Comparison of ENCODE assay signal across 23 cellular contexts in genomic region chr5:39495294-39495693, GRCh38.
"Had no signal": no experiment of that assay in that cellular context is flagged by ENCODE, and none has a peak within 500 bp of the region (broad histone marks: within the 10 kb centered on the region; RNA-seq: fewer than 3 reads in every experiment).

No MANE protein-coding gene starts in this region.

- H3K4me3 ChIP-seq: neural progenitor cell, sigmoid colon, testis had no signal

- H2AFZ ChIP-seq: neural progenitor cell had no signal

- H3K4me3 Mint-ChIP-seq: activated CD4-positive, alpha-beta T cell treated with anti-CD3 and anti-CD28 coated beads, Interleukin-2, amount 10 ng/mL, durations not matched to agents 7 days and 5 days; activated CD8-positive, alpha-beta T cell treated with anti-CD3 and anti-CD28 coated beads, Interleukin-2, amount 10 ng/mL, durations not matched to agents 7 days and 5 days; activated naive CD8-positive, alpha-beta T cell treated with anti-CD3 and anti-CD28 coated beads, Interleukin-2, amount 50 U/mL, for 24 hours; activated T-helper 1 cell treated with anti-CD3 and anti-CD28 coated beads, Interleukin-12 subunit alpha, Interleukin-12 subunit beta, Interleukin-2, Interleukin-4 antibody, amounts not matched to agents 30 ng/mL and 10 ng/mL and 1 ng/mL, durations not matched to agents 14 hours and 24 hours and 36 hours; naive thymus-derived CD4-positive, alpha-beta T cell; neural progenitor cell; stimulated activated naive B cell treated with anti-CD40 and anti-IgM and Interleukin-4, amounts not matched to agents 10 μg/mL and 1 μg/mL and 100 μg/mL, for 72 hours; T-cell; T-helper 2 cell treated with Interferon-gamma antibody and Interleukin-4, amounts not matched to agents 5 μg/mL and 100 μg/mL, for 36 hours; type B pancreatic cell had no signal

- H3K27me3 Mint-ChIP-seq: type B pancreatic cell had no signal

- H3K4me1 ChIP-seq: neural progenitor cell had no signal

- H3K27ac ChIP-seq: foreskin keratinocyte, neural progenitor cell, testis, VCaP had no signal

- H3K9me3 ChIP-seq: testis had no signal

- H3K36me3 Mint-ChIP-seq: naive thymus-derived CD4-positive, alpha-beta T cell; neural progenitor cell; stimulated activated naive B cell treated with anti-CD40 and anti-IgM and Interleukin-4, amounts not matched to agents 10 μg/mL and 1 μg/mL and 100 μg/mL, for 72 hours; T-cell; type B pancreatic cell had no signal

- FAIRE-seq: endometrium had no signal

- H3K36me3 ChIP-seq: neural progenitor cell, sigmoid colon had no signal

- H3K4me1 Mint-ChIP-seq: activated CD4-positive, alpha-beta T cell treated with anti-CD3 and anti-CD28 coated beads, Interleukin-2, amount 10 ng/mL, durations not matched to agents 7 days and 5 days; activated naive CD8-positive, alpha-beta T cell treated with anti-CD3 and anti-CD28 coated beads, Interleukin-2, amount 50 U/mL, for 24 hours; neural progenitor cell; stimulated activated naive B cell treated with anti-CD40 and anti-IgM and Interleukin-4, amounts not matched to agents 10 μg/mL and 1 μg/mL and 100 μg/mL, for 72 hours; T-cell had no signal

- ATAC-seq: activated CD4-positive, CD25-positive, alpha-beta regulatory T cell treated with anti-CD3 and anti-CD28 coated beads, Interleukin-2, amount 50 U/mL, for 24 hours; activated CD8-positive, alpha-beta T cell treated with anti-CD3 and anti-CD28 coated beads, Interleukin-2, amount 10 ng/mL, durations not matched to agents 7 days and 5 days; activated naive CD8-positive, alpha-beta T cell treated with anti-CD3 and anti-CD28 coated beads, Interleukin-2, amount 50 U/mL, for 24 hours; foreskin keratinocyte; naive thymus-derived CD4-positive, alpha-beta T cell; stimulated activated naive B cell treated with anti-CD40 and anti-IgM and Interleukin-4, amounts not matched to agents 10 μg/mL and 1 μg/mL and 100 μg/mL, for 72 hours; T-cell had no signal

- H3K4me2 ChIP-seq: neural progenitor cell had no signal

- H3K9ac ChIP-seq: neural progenitor cell had no signal

- H3K27ac Mint-ChIP-seq: activated CD4-positive, alpha-beta T cell treated with anti-CD3 and anti-CD28 coated beads, Interleukin-2, amount 10 ng/mL, durations not matched to agents 7 days and 5 days; activated CD8-positive, alpha-beta T cell treated with anti-CD3 and anti-CD28 coated beads, Interleukin-2, amount 10 ng/mL, durations not matched to agents 7 days and 5 days; activated naive CD8-positive, alpha-beta T cell treated with anti-CD3 and anti-CD28 coated beads, Interleukin-2, amount 50 U/mL, for 24 hours; activated T-helper 1 cell treated with anti-CD3 and anti-CD28 coated beads, Interleukin-12 subunit alpha, Interleukin-12 subunit beta, Interleukin-2, Interleukin-4 antibody, amounts not matched to agents 30 ng/mL and 10 ng/mL and 1 ng/mL, durations not matched to agents 14 hours and 24 hours and 36 hours; naive thymus-derived CD4-positive, alpha-beta T cell; neural progenitor cell; stimulated activated naive B cell treated with anti-CD40 and anti-IgM and Interleukin-4, amounts not matched to agents 10 μg/mL and 1 μg/mL and 100 μg/mL, for 72 hours; T-cell; T-helper 2 cell treated with Interferon-gamma antibody and Interleukin-4, amounts not matched to agents 5 μg/mL and 100 μg/mL, for 36 hours; type B pancreatic cell had no signal

- H3K27me3 ChIP-seq: foreskin keratinocyte, neural progenitor cell, sigmoid colon, testis had no signal

- DNase-seq: activated CD4-positive, alpha-beta T cell treated with anti-CD3 and anti-CD28 coated beads, Interleukin-2, amount 10 ng/mL, durations not matched to agents 7 days and 5 days; activated CD8-positive, alpha-beta T cell treated with anti-CD3 and anti-CD28 coated beads, Interleukin-2, amount 10 ng/mL, durations not matched to agents 7 days and 5 days; activated gamma-delta T cell; activated naive CD4-positive, alpha-beta T cell treated with anti-CD3 and anti-CD28 coated beads, Interleukin-2, amount 50 U/mL, for 16 hours; activated naive CD8-positive, alpha-beta T cell treated with anti-CD3 and anti-CD28 coated beads, Interleukin-2, amount 50 U/mL, for 24 hours; cerebellar nuclear complex; effector CD4-positive, alpha-beta T cell; erythroblast; foreskin keratinocyte; naive thymus-derived CD4-positive, alpha-beta T cell; sigmoid colon; stimulated activated CD4-positive, alpha-beta T cell treated with anti-CD3 and anti-CD28 coated beads, Interleukin-2, amount 100 ng/mL, for 48 hours; stimulated activated CD8-positive, alpha-beta memory T cell treated with anti-CD3 and anti-CD28 coated beads, Interleukin-4, amount 100 ng/mL, for 48 hours; stimulated activated naive B cell treated with anti-CD40 and anti-IgM and Interleukin-4, amounts not matched to agents 10 μg/mL and 1 μg/mL and 100 μg/mL, for 72 hours; T-cell; testis had no signal

- H3K9me3 Mint-ChIP-seq: activated CD4-positive, alpha-beta T cell treated with anti-CD3 and anti-CD28 coated beads, Interleukin-2, amount 10 ng/mL, durations not matched to agents 7 days and 5 days; activated T-helper 1 cell treated with anti-CD3 and anti-CD28 coated beads, Interleukin-12 subunit alpha, Interleukin-12 subunit beta, Interleukin-2, Interleukin-4 antibody, amounts not matched to agents 30 ng/mL and 10 ng/mL and 1 ng/mL, durations not matched to agents 14 hours and 24 hours and 36 hours; T-helper 2 cell treated with Interferon-gamma antibody and Interleukin-4, amounts not matched to agents 5 μg/mL and 100 μg/mL, for 36 hours had no signal
